Comparison of ENCODE assay signal across 2 cellular contexts in genomic region chr7:20594023-20594422, GRCh38.
TF ChIP-seq lines count a peak whose summit lies in the region.

No MANE protein-coding gene starts in this region.

TF ChIP-seq in PFSK-1, 5 proteins besides CTCF, POLR2A, EP300 and RAD21 (continued from another document):
- TF ChIP-seq REST (IDR thresholded peaks at IDR 0.05; ENCODE audit: insufficient read depth in 1 of 2, low read depth in 2 of 2, low read length in 2 of 2) (no peak), FOXP2 (optimal IDR thresholded peaks at IDR 0.05; ENCODE audit: borderline replicate concordance, extremely low read depth, extremely low read length, insufficient read depth) (peak; percentile 79)

TF ChIP-seq in K562, 482 proteins besides CTCF, POLR2A, EP300 and RAD21:
- TF ChIP-seq ATF3 (IDR thresholded peaks at IDR 0.05) (no peak), ATF3 (CRISPR knock-in tag; conservative IDR thresholded peaks at IDR 0.05) (no peak), PTTG1 (tag; IDR thresholded peaks at IDR 0.05; ENCODE audit: low read depth) (no peak), L3MBTL2 (IDR thresholded peaks at IDR 0.05) (0 out of 2 replicates have a peak, but pooled peaks have one; percentile 32)
